ENCODE assay signal across 9 cellular contexts in the genomic region with DNA sequence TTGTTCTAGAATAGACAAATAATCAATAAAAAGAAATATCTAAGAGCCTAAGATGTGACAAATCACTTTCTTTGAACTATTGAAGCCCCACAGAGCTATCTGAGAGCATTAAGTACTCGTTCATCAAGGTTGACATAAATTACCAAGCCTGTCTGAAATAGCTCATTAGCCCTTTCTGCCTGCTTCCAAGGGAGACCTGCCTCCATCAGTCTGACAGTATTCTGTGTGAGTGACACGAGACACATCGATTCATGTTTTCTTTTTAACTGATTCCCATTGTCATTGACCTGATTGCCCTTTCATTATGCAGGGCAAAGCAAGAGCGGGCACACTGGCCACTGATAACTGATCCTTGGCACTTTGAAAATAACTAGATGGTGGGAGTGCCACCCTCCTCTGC.
"Had no signal": no experiment of that assay in that cellular context is flagged by ENCODE, and none has a peak within 500 bp of the region (broad histone marks: within the 10 kb centered on the region; RNA-seq: fewer than 3 reads in every experiment).

No MANE protein-coding gene starts in this region.

- H3K4me1 Mint-ChIP-seq: IgD-negative memory B cell had no signal

- H3K36me3 Mint-ChIP-seq: IgD-negative memory B cell had no signal

- DNase-seq: IMR-90, KBM-7, KG1 had no signal

- ATAC-seq: HepG2, K562 had no signal

- H3K27me3 Mint-ChIP-seq: IgD-negative memory B cell had no signal

- FAIRE-seq: HepG2, HTR-8/SVneo, K562 had no signal

- H3K27ac Mint-ChIP-seq: IgD-negative memory B cell had no signal

- H3K4me2 ChIP-seq: KMS-11 had no signal

- H3K27ac ChIP-seq: HL-60, KMS-11 had no signal

- H3K4me3 Mint-ChIP-seq: IgD-negative memory B cell had no signal

- H3K9ac ChIP-seq: KMS-11 had no signal

- H3K4me3 ChIP-seq: K562 had no signal
